ENCODE assay signal across 28 cellular contexts in the genomic region with DNA sequence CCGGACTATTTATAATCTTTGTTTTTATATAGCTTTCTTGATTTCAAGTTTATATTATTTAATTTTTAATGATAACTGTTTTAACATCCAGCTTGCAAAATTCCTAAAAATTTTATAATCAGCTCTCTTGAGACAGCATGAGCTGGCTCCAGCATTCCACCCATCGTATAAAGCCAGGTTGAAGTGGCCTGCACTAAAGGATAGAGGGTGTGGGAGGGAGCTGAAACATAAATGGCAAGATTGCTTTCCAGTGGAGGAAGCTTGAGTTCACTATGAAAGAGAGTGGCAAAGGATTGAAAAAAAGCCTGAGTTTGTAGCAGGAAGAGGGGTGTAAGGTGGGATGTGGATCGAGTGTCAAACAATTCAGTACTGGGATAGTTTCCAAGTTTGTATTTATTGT. TPM values are rescaled to one million over a fixed set of nuclear protein-coding genes. Genes with fewer than 3 reads are reported as not detected.
A peak's percentile ranks its signal among the peaks of the same experiment; 100 is the strongest.
DNase-seq lines count a peak whose midpoint lies in the region; ATAC-seq and TF ChIP-seq lines count a peak whose summit lies in the region.
"Had no signal": no experiment of that assay in that cellular context is flagged by ENCODE, and none has a peak within 500 bp of the region (broad histone marks: within the 10 kb centered on the region; RNA-seq: fewer than 3 reads in every experiment).

No MANE protein-coding gene starts in this region.

- peak; percentile 56 for ATAC-seq in left lung
- ATAC-seq: activated CD8-positive, alpha-beta memory T cell treated with anti-CD3 and anti-CD28 coated beads, Interleukin-2, amount 10 ng/mL, durations not matched to agents 7 days and 5 days; activated T-cell treated with anti-CD3 and anti-CD28 coated beads, Interleukin-2, amount 50 U/mL, for 72 hours; CD8-positive, alpha-beta T cell; GM12878; HCT116; HepG2 had no signal

- H3K9me3 ChIP-seq in adipocyte (ENCODE audit: control insufficient read depth, low read length) (no peaks in the 10 kb centered on the region), left lung (no peaks in the 10 kb centered on the region), thyroid gland (no peaks in the 10 kb centered on the region)
- H3K9me3 ChIP-seq: suprapubic skin had no signal

- no peaks in the 10 kb centered on the region for H3K4me1 Mint-ChIP-seq in activated CD4-positive, alpha-beta T cell treated with anti-CD3 and anti-CD28 coated beads, Interleukin-2, amount 10 ng/mL, durations not matched to agents 24 days and 14 days
- H3K4me1 Mint-ChIP-seq in activated naive CD8-positive, alpha-beta T cell treated with anti-CD3 and anti-CD28 coated beads for 36 hours: no peaks in the 10 kb centered on the region
- H3K4me1 Mint-ChIP-seq: activated CD4-positive, alpha-beta T cell treated with anti-CD3 and anti-CD28 coated beads, Interleukin-2, amount 10 ng/mL, durations not matched to agents 7 days and 5 days; activated CD8-positive, alpha-beta memory T cell treated with anti-CD3 and anti-CD28 coated beads, Interleukin-2, amount 10 ng/mL, durations not matched to agents 7 days and 5 days had no signal

- no peaks in the 10 kb centered on the region for H3K27me3 Mint-ChIP-seq in activated CD4-positive, alpha-beta T cell treated with anti-CD3 and anti-CD28 coated beads, Interleukin-2, amount 10 ng/mL, durations not matched to agents 24 days and 14 days
- no peaks in the 10 kb centered on the region for H3K27me3 Mint-ChIP-seq in activated naive CD8-positive, alpha-beta T cell treated with anti-CD3 and anti-CD28 coated beads for 36 hours
- H3K27me3 Mint-ChIP-seq: activated CD4-positive, alpha-beta T cell treated with anti-CD3 and anti-CD28 coated beads, Interleukin-2, amount 10 ng/mL, durations not matched to agents 7 days and 5 days; activated CD8-positive, alpha-beta memory T cell treated with anti-CD3 and anti-CD28 coated beads, Interleukin-2, amount 10 ng/mL, durations not matched to agents 7 days and 5 days; dendritic cell treated with granulocyte-macrophage colony-stimulating factor and Interleukin-4, amounts not matched to agents 40 ng/mL and 50 ng/mL, for 4 days had no signal

- peak; percentile 66 for DNase-seq in NCI-H82 (lab: John Stamatoyannopoulos, UW)
- DNase-seq in NCI-H82 treated with DMSO at 0.1 percent for 48 hours (lab: John Stamatoyannopoulos, UW; ENCODE audit: unreplicated experiment): no peak
- no peak for DNase-seq in adipocyte (ENCODE audit: low read depth)
- no peak for DNase-seq in left lung
- DNase-seq in thyroid gland: peak; percentile 29 to 30
- DNase-seq in activated CD4-positive, alpha-beta T cell treated with anti-CD3 and anti-CD28 coated beads, Interleukin-2, amount 10 ng/mL, durations not matched to agents 24 days and 14 days: no peak
- no peak for DNase-seq in DMS53 treated with DMSO at 0.1 percent for 48 hours (lab: John Stamatoyannopoulos, UW; ENCODE audit: unreplicated experiment)
- DNase-seq in activated naive CD8-positive, alpha-beta T cell treated with anti-CD3 and anti-CD28 coated beads for 36 hours: no peak
- DNase-seq: activated CD4-positive, alpha-beta T cell treated with anti-CD3 and anti-CD28 coated beads, Interleukin-2, amount 10 ng/mL, durations not matched to agents 7 days and 5 days; activated CD8-positive, alpha-beta memory T cell treated with anti-CD3 and anti-CD28 coated beads, Interleukin-2, amount 10 ng/mL, durations not matched to agents 7 days and 5 days; activated naive CD4-positive, alpha-beta T cell treated with Interleukin-2 at 50 U/mL for 16 hours; activated T-cell treated with anti-CD3 and anti-CD28 coated beads, Interleukin-2, amount 50 U/mL, for 72 hours; AML-193; CD8-positive, alpha-beta T cell; glutamatergic neuron; kidney; NCI-H1048; NCI-H2081; NCI-H510A treated with DMSO at 0.1 percent for 48 hours; small intestine; stimulated activated CD4-positive, alpha-beta T cell treated with anti-CD3 and anti-CD28 coated beads, Interleukin-1b, Interleukin-23, amount 100 ng/mL, for 48 hours; T-helper 2 cell had no signal

- intact Hi-C loops in left lung (cut with DNase I) (no loop called here), thyroid gland (cut with DNase I) (no loop called here)
- intact Hi-C loops in activated CD4-positive, alpha-beta T cell treated with anti-CD3 and anti-CD28 coated beads, Interleukin-2, amount 10 ng/mL, durations not matched to agents 24 days and 14 days (cut with micrococcal nuclease): no loop called here

- 29 to 34% methylated on average over 3 of the region's 3 CpGs for WGBS in thyroid gland, 2 donors

- H3K27ac ChIP-seq in left lung: no peak overlapping the region
- peak overlapping the region in 2 of 3 donors; percentile 28 to 67 for H3K27ac ChIP-seq in thyroid gland
- H3K27ac ChIP-seq: cardiac muscle cell, suprapubic skin had no signal

- H3K4me1 ChIP-seq in adipocyte (ENCODE audit: control insufficient read depth, insufficient read depth, low read length): peaks cover 3% of the 10 kb centered on the region
- no peaks in the 10 kb centered on the region for H3K4me1 ChIP-seq in left lung
- peaks cover 2 to 6% of the 10 kb centered on the region in 2 donors for H3K4me1 ChIP-seq in thyroid gland
- H3K4me1 ChIP-seq: suprapubic skin had no signal

- no peaks in the 10 kb centered on the region for H3K36me3 Mint-ChIP-seq in activated CD4-positive, alpha-beta T cell treated with anti-CD3 and anti-CD28 coated beads, Interleukin-2, amount 10 ng/mL, durations not matched to agents 24 days and 14 days (ENCODE audit: low read depth)
- H3K36me3 Mint-ChIP-seq in activated naive CD8-positive, alpha-beta T cell treated with anti-CD3 and anti-CD28 coated beads for 36 hours: no peaks in the 10 kb centered on the region
- H3K36me3 Mint-ChIP-seq: activated CD8-positive, alpha-beta memory T cell treated with anti-CD3 and anti-CD28 coated beads, Interleukin-2, amount 10 ng/mL, durations not matched to agents 7 days and 5 days; CD8-positive, alpha-beta T cell had no signal

- no peak overlapping the region for H3K4me3 Mint-ChIP-seq in activated CD4-positive, alpha-beta T cell treated with anti-CD3 and anti-CD28 coated beads, Interleukin-2, amount 10 ng/mL, durations not matched to agents 24 days and 14 days
- H3K4me3 Mint-ChIP-seq in activated naive CD8-positive, alpha-beta T cell treated with anti-CD3 and anti-CD28 coated beads for 36 hours: no peak overlapping the region
- H3K4me3 Mint-ChIP-seq: activated CD4-positive, alpha-beta T cell treated with anti-CD3 and anti-CD28 coated beads, Interleukin-2, amount 10 ng/mL, durations not matched to agents 7 days and 5 days; activated CD8-positive, alpha-beta memory T cell treated with anti-CD3 and anti-CD28 coated beads, Interleukin-2, amount 10 ng/mL, durations not matched to agents 7 days and 5 days; activated T-cell treated with anti-CD3 and anti-CD28 coated beads, Interleukin-2, amount 50 U/mL, for 72 hours; CD8-positive, alpha-beta T cell; dendritic cell treated with granulocyte-macrophage colony-stimulating factor and Interleukin-4, amounts not matched to agents 40 ng/mL and 50 ng/mL, for 4 days had no signal

- peaks cover 4% of the 10 kb centered on the region for H3K9me3 Mint-ChIP-seq in activated CD4-positive, alpha-beta T cell treated with anti-CD3 and anti-CD28 coated beads, Interleukin-2, amount 10 ng/mL, durations not matched to agents 24 days and 14 days
- no peaks in the 10 kb centered on the region for H3K9me3 Mint-ChIP-seq in activated naive CD8-positive, alpha-beta T cell treated with anti-CD3 and anti-CD28 coated beads for 36 hours
- H3K9me3 Mint-ChIP-seq: activated CD4-positive, alpha-beta T cell treated with anti-CD3 and anti-CD28 coated beads, Interleukin-2, amount 10 ng/mL, durations not matched to agents 7 days and 5 days; CD8-positive, alpha-beta T cell; dendritic cell treated with granulocyte-macrophage colony-stimulating factor and Interleukin-4, amounts not matched to agents 40 ng/mL and 50 ng/mL, for 4 days had no signal

- H3K27ac Mint-ChIP-seq in activated CD4-positive, alpha-beta T cell treated with anti-CD3 and anti-CD28 coated beads, Interleukin-2, amount 10 ng/mL, durations not matched to agents 24 days and 14 days: no peak overlapping the region
- no peak overlapping the region for H3K27ac Mint-ChIP-seq in activated naive CD8-positive, alpha-beta T cell treated with anti-CD3 and anti-CD28 coated beads for 36 hours
- H3K27ac Mint-ChIP-seq: activated CD4-positive, alpha-beta T cell treated with anti-CD3 and anti-CD28 coated beads, Interleukin-2, amount 10 ng/mL, durations not matched to agents 7 days and 5 days; activated CD8-positive, alpha-beta memory T cell treated with anti-CD3 and anti-CD28 coated beads, Interleukin-2, amount 10 ng/mL, durations not matched to agents 7 days and 5 days; activated T-cell treated with anti-CD3 and anti-CD28 coated beads, Interleukin-2, amount 50 U/mL, for 72 hours; CD8-positive, alpha-beta T cell; dendritic cell treated with granulocyte-macrophage colony-stimulating factor and Interleukin-4, amounts not matched to agents 40 ng/mL and 50 ng/mL, for 4 days had no signal

- H3K27me3 ChIP-seq in adipocyte (replicated peaks; ENCODE audit: control insufficient read depth, insufficient read depth, low read length): no peaks in the 10 kb centered on the region
- no peaks in the 10 kb centered on the region for H3K27me3 ChIP-seq in left lung
- H3K27me3 ChIP-seq in thyroid gland: no peaks in the 10 kb centered on the region
- H3K27me3 ChIP-seq: cardiac muscle cell, suprapubic skin had no signal

- TF ChIP-seq CTCF in left lung (IDR thresholded peaks at IDR 0.05): no peak
- no peak for TF ChIP-seq CTCF in thyroid gland (IDR thresholded peaks at IDR 0.05)

- H3K36me3 ChIP-seq in adipocyte (ENCODE audit: control insufficient read depth, insufficient read depth, low read length, severe bottlenecking): no peaks in the 10 kb centered on the region
- H3K36me3 ChIP-seq in left lung: no peaks in the 10 kb centered on the region
- H3K36me3 ChIP-seq in thyroid gland: no peaks in the 10 kb centered on the region
- H3K36me3 ChIP-seq: cardiac muscle cell, suprapubic skin had no signal

- H3K9ac ChIP-seq in adipocyte (ENCODE audit: low read length): peak overlapping the region; percentile 4

- peak overlapping the region; percentile 39 for H3K4me3 ChIP-seq in adipocyte (ENCODE audit: low read length)
- H3K4me3 ChIP-seq in left lung: no peak overlapping the region
- H3K4me3 ChIP-seq in thyroid gland (replicated peaks in 1 of 3): no peak overlapping the region
- H3K4me3 ChIP-seq: cardiac muscle cell, GM12878, suprapubic skin had no signal

- no peak for TF ChIP-seq POLR2A in thyroid gland (IDR thresholded peaks at IDR 0.05)

RNA-seq across cellular contexts. Expression of a gene that starts 48.4 kb away (rescaled TPM):
- total RNA-seq in left lung (10 to 100 TPM; 52.6 to 53.5 TPM), thyroid gland (100 to 1,000 TPM in 1 of 4 donors, 10 to 100 TPM in 3; 70.2 to 105 (median 82.4) TPM)
- 57.0 and 57.7 TPM in 2 replicates for total RNA-seq in activated CD4-positive, alpha-beta T cell treated with anti-CD3 and anti-CD28 coated beads, Interleukin-2, amount 10 ng/mL, durations not matched to agents 24 days and 14 days
- total RNA-seq in activated naive CD8-positive, alpha-beta T cell treated with anti-CD3 and anti-CD28 coated beads for 36 hours: 10 to 100 TPM; 41.6 to 44.7 TPM

Comparison
In these comparisons a context has a peak if more than half of its experiments do, and no peak if none do; other contexts are left out.
1. DNase-seq: peak in NCI-H82 (single experiment) and thyroid gland (2 of 2); none in NCI-H82 treated with DMSO at 0.1 percent for 48 hours (single experiment), adipocyte (single experiment), left lung (0 of 2), activated CD4-positive, alpha-beta T cell treated with anti-CD3 and anti-CD28 coated beads, Interleukin-2, amount 10 ng/mL, durations not matched to agents 24 days and 14 days (single experiment), DMS53 treated with DMSO at 0.1 percent for 48 hours (single experiment) and activated naive CD8-positive, alpha-beta T cell treated with anti-CD3 and anti-CD28 coated beads for 36 hours (single experiment).
2. H3K27ac ChIP-seq: peak in thyroid gland (2 of 3); none in left lung (0 of 2).